ENCODE assay signal across 14 cellular contexts in genomic region chr12:87758271-87758670, GRCh38.
A peak's percentile ranks its signal among the peaks of the same experiment; 100 is the strongest.
DNase-seq lines count a peak whose midpoint lies in the region; ATAC-seq and TF ChIP-seq lines count a peak whose summit lies in the region.
"Had no signal": no experiment of that assay in that cellular context is flagged by ENCODE, and none has a peak within 500 bp of the region (broad histone marks: within the 10 kb centered on the region; RNA-seq: fewer than 3 reads in every experiment).

No MANE protein-coding gene starts in this region.

- no peaks in the 10 kb centered on the region for H3K4me1 Mint-ChIP-seq in stimulated activated naive CD8-positive, alpha-beta T cell treated with anti-CD3 and anti-CD28 coated beads, Interleukin-15, amount 100 ng/mL, for 72 hours
- no peaks in the 10 kb centered on the region for H3K4me1 Mint-ChIP-seq in activated CD4-positive, alpha-beta T cell treated with anti-CD3 and anti-CD28 coated beads for 36 hours
- H3K4me1 Mint-ChIP-seq: CD14-positive monocyte; CD4-positive, alpha-beta memory T cell had no signal

- no peaks in the 10 kb centered on the region for H3K27me3 Mint-ChIP-seq in stimulated activated naive CD8-positive, alpha-beta T cell treated with anti-CD3 and anti-CD28 coated beads, Interleukin-15, amount 100 ng/mL, for 72 hours
- no peaks in the 10 kb centered on the region for H3K27me3 Mint-ChIP-seq in activated CD4-positive, alpha-beta T cell treated with anti-CD3 and anti-CD28 coated beads for 36 hours
- H3K27me3 Mint-ChIP-seq: CD4-positive, alpha-beta memory T cell had no signal

- POLR2A ChIA-PET in activated CD4-positive, alpha-beta T cell treated with anti-CD3 and anti-CD28 coated beads for 36 hours (lab: Charles Lee), result no interaction called here

- no peak overlapping the region for H3K27ac Mint-ChIP-seq in stimulated activated naive CD8-positive, alpha-beta T cell treated with anti-CD3 and anti-CD28 coated beads, Interleukin-15, amount 100 ng/mL, for 72 hours
- no peak overlapping the region for H3K27ac Mint-ChIP-seq in activated CD4-positive, alpha-beta T cell treated with anti-CD3 and anti-CD28 coated beads for 36 hours
- H3K27ac Mint-ChIP-seq: CD14-positive monocyte; CD4-positive, alpha-beta memory T cell had no signal

- no peak for ATAC-seq in mucosa of descending colon
- no peak for ATAC-seq in stimulated activated naive CD8-positive, alpha-beta T cell treated with anti-CD3 and anti-CD28 coated beads, Interleukin-15, amount 100 ng/mL, for 72 hours
- ATAC-seq in activated CD4-positive, alpha-beta T cell treated with anti-CD3 and anti-CD28 coated beads for 36 hours, result no peak
- ATAC-seq: GM12878 had no signal

- H3K4me3 Mint-ChIP-seq in stimulated activated naive CD8-positive, alpha-beta T cell treated with anti-CD3 and anti-CD28 coated beads, Interleukin-15, amount 100 ng/mL, for 72 hours, result no peak overlapping the region
- H3K4me3 Mint-ChIP-seq in activated CD4-positive, alpha-beta T cell treated with anti-CD3 and anti-CD28 coated beads for 36 hours, result no peak overlapping the region
- H3K4me3 Mint-ChIP-seq: CD14-positive monocyte; CD4-positive, alpha-beta memory T cell had no signal

- H3K9me3 ChIP-seq in mucosa of descending colon, result no peaks in the 10 kb centered on the region
- H3K9me3 ChIP-seq: BLaER1 had no signal

- peak; percentile 9 for DNase-seq in HCEC 1CT
- peak; percentile 56 for DNase-seq in choroid plexus epithelial cell (ENCODE audit: low read depth)
- DNase-seq in iris pigment epithelial cell (ENCODE audit: low read depth), result peak; percentile 70
- DNase-seq in mucosa of descending colon, result no peak
- no peak for DNase-seq in stimulated activated naive CD8-positive, alpha-beta T cell treated with anti-CD3 and anti-CD28 coated beads, Interleukin-15, amount 100 ng/mL, for 72 hours
- DNase-seq in activated CD4-positive, alpha-beta T cell treated with anti-CD3 and anti-CD28 coated beads for 36 hours, result no peak
- DNase-seq: CD4-positive, alpha-beta memory T cell; DND-41; EL; GOT3; H7 had no signal

- CTCF ChIA-PET in activated CD4-positive, alpha-beta T cell treated with anti-CD3 and anti-CD28 coated beads for 36 hours (lab: Charles Lee), result no interaction called here

- no peaks in the 10 kb centered on the region for H3K36me3 Mint-ChIP-seq in activated CD4-positive, alpha-beta T cell treated with anti-CD3 and anti-CD28 coated beads for 36 hours (ENCODE audit: low read depth)
- H3K36me3 Mint-ChIP-seq: CD14-positive monocyte; CD4-positive, alpha-beta memory T cell had no signal

- peaks cover 5 to 14% of the 10 kb centered on the region in 2 donors for H3K9me3 Mint-ChIP-seq in stimulated activated naive CD8-positive, alpha-beta T cell treated with anti-CD3 and anti-CD28 coated beads, Interleukin-15, amount 100 ng/mL, for 72 hours
- peaks cover 3% of the 10 kb centered on the region for H3K9me3 Mint-ChIP-seq in activated CD4-positive, alpha-beta T cell treated with anti-CD3 and anti-CD28 coated beads for 36 hours (ENCODE audit: low read depth)

- H3K4me3 ChIP-seq in choroid plexus epithelial cell (ENCODE audit: low read depth, low read length), result no peak overlapping the region
- H3K4me3 ChIP-seq in mucosa of descending colon, result no peak overlapping the region
- H3K4me3 ChIP-seq: BLaER1, GM12878 had no signal

- intact Hi-C loops in mucosa of descending colon (cut with DNase I, micrococcal nuclease), result no loop called here
- intact Hi-C loops in activated CD4-positive, alpha-beta T cell treated with anti-CD3 and anti-CD28 coated beads for 36 hours (cut with DNase I, micrococcal nuclease), result no loop called here

- H3K4me1 ChIP-seq in mucosa of descending colon (ENCODE audit: low read depth), result no peaks in the 10 kb centered on the region
- H3K4me1 ChIP-seq: BLaER1 had no signal

- TF ChIP-seq CTCF in choroid plexus epithelial cell (conservative IDR thresholded peaks at IDR 0.05; ENCODE audit: low read depth, low read length), result no peak
- no peak for TF ChIP-seq CTCF in mucosa of descending colon (IDR thresholded peaks at IDR 0.05)

- no peaks in the 10 kb centered on the region for H3K36me3 ChIP-seq in mucosa of descending colon (ENCODE audit: low read depth)
- H3K36me3 ChIP-seq: BLaER1 had no signal

Comparison
In these comparisons a context has a peak if more than half of its experiments do, and no peak if none do; other contexts are left out.
1. DNase-seq: peak in HCEC 1CT (single experiment), choroid plexus epithelial cell (single experiment) and iris pigment epithelial cell (single experiment); none in mucosa of descending colon (0 of 3), stimulated activated naive CD8-positive, alpha-beta T cell treated with anti-CD3 and anti-CD28 coated beads, Interleukin-15, amount 100 ng/mL, for 72 hours (0 of 2) and activated CD4-positive, alpha-beta T cell treated with anti-CD3 and anti-CD28 coated beads for 36 hours (single experiment).